8 cellular contexts compared by ENCODE assay signal in the genomic region with DNA sequence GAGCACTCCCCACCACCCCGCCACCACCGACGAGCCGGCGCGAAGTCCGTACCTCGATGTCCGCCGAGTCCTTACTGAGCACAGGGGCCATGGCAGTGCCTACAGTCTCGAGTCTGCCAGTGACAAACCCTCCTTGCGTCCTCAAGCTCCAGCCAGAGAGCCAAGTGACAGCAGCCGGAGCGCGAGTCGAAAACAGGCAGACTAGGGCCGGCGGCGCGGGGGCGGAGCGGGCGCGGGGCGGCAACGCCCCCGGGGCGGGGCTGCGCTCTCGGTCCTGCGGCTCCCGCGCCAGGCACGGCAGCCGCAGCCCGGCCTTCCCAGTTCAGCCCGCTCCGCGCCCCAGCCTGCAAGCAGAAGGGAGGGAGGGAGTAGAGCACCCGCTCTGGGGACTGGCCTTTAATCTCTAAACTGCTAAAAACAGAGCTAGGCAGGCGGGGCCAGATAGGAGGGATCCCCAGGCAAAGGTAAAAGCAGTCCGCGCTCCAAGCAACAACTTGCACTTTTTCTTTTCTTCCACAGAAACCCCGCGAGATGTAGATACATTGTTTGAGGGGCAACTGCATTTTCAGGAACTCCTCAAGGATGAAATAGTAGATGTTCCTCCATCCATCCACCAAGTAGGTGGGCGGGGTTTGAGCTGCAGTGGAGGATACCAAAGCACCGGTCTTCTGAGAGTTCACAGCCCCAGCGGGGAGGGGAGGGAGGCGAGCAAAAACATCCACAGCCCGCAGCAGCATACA. TPM values are rescaled to one million over a fixed set of nuclear protein-coding genes. Genes with fewer than 3 reads are reported as not detected.
DNase-seq lines count a peak whose midpoint lies in the region; ATAC-seq and TF ChIP-seq lines count a peak whose summit lies in the region.

A gene (minus strand): TSS at position 203 of the 740 bp plus-strand sequence. CDS start 112 bp downstream, at position 91.

- no peaks in the 10 kb centered on the region for H4K20me1 ChIP-seq in PC-9 (ENCODE audit: insufficient read depth)

- CTCF ChIA-PET in PC-9 (lab: Charles Lee): interaction anchor here (0.5 kb wide), 1 partner anchor 289 kb away, joined by 9 read pairs; no protein-coding TSS in a partner anchor

- H3K4me3 ChIP-seq in PC-9 (peak within 1 kb of the TSS; percentile 81), muscle layer of duodenum (ENCODE audit: low read depth in 1 of 2, low read length in 2 of 2) (peak within 1 kb of the TSS; percentile 96)

- no peaks in the 10 kb centered on the region for H3K9me2 ChIP-seq in PC-9 (ENCODE audit: insufficient read depth)

- peak within 1 kb of the TSS; percentile 99 for H2AFZ ChIP-seq in PC-9

- H3K27ac Mint-ChIP-seq in IgD-negative memory B cell: peak within 1 kb of the TSS in 2 of 3 donors; percentile 54 to 85
- H3K27ac Mint-ChIP-seq in activated T-cell treated with anti-CD3 and anti-CD28 coated beads, Interleukin-2, amount 50 U/mL, for 24 hours: peak within 1 kb of the TSS; percentile 95

- ATAC-seq in GM21576 (IDR thresholded peaks at IDR 0.05; ENCODE audit: unreplicated experiment) (peak; percentile 89), esophagus mucosa (peak; percentile 98)

- no peak for TF ChIP-seq CTCF in PC-9 (conservative IDR thresholded peaks at IDR 0.05)

- intact Hi-C loops in PC-9 (cut with micrococcal nuclease; ENCODE audit: unreplicated experiment): loop anchor here (2.0 to 10.0 kb wide), 4 partner anchors 18 to 956 kb away; no protein-coding TSS in a partner anchor

- H3K27me3 ChIP-seq in PC-9 (ENCODE audit: insufficient read depth, low read depth) (no peaks in the 10 kb centered on the region), muscle layer of duodenum (ENCODE audit: low read depth, low read length) (no peaks in the 10 kb centered on the region)

- peaks cover 7 to 15% (median 10%) of the 10 kb centered on the region in 3 donors for H3K4me1 Mint-ChIP-seq in IgD-negative memory B cell
- H3K4me1 Mint-ChIP-seq in activated T-cell treated with anti-CD3 and anti-CD28 coated beads, Interleukin-2, amount 50 U/mL, for 24 hours (ENCODE audit: low read depth): peaks cover 49% of the 10 kb centered on the region

- H3K27ac ChIP-seq in PC-9 (peak within 1 kb of the TSS; percentile 42), muscle layer of duodenum (ENCODE audit: low read length) (peak within 1 kb of the TSS; percentile 90)

- POLR2A ChIA-PET in PC-9 (lab: Charles Lee; ENCODE audit: unreplicated experiment): interaction anchor here (0.6 to 1.0 kb wide), 4 partner anchors 16 to 1562 kb away, joined by 3 to 6 read pairs (median 4); no protein-coding TSS in a partner anchor

- H3K79me2 ChIP-seq in PC-9 (ENCODE audit: low read depth): no peaks in the 10 kb centered on the region

- H3K4me1 ChIP-seq in PC-9 (replicated peaks; ENCODE audit: insufficient read depth): peaks cover 21% of the 10 kb centered on the region
- H3K4me1 ChIP-seq in muscle layer of duodenum (ENCODE audit: control insufficient read depth in 1 of 2, insufficient read depth in 2 of 2, low read length in 2 of 2): peaks cover 7 to 22% of the 10 kb centered on the region in 2 donors

- peak within 1 kb of the TSS; percentile 91 for H3K4me2 ChIP-seq in PC-9

- peaks cover 26% of the 10 kb centered on the region for H3F3A ChIP-seq in PC-9 (ENCODE audit: insufficient read depth, low read depth)

- no peaks in the 10 kb centered on the region for H3K9me3 ChIP-seq in PC-9 (ENCODE audit: insufficient read depth, low read depth)
- H3K9me3 ChIP-seq in muscle layer of duodenum (ENCODE audit: control insufficient read depth in 1 of 2, low read length in 2 of 2): no peaks in the 10 kb centered on the region

- H3K4me3 Mint-ChIP-seq in IgD-negative memory B cell: peak within 1 kb of the TSS; percentile 91 to 97 (median 94)
- peak within 1 kb of the TSS; percentile 90 for H3K4me3 Mint-ChIP-seq in activated T-cell treated with anti-CD3 and anti-CD28 coated beads, Interleukin-2, amount 50 U/mL, for 24 hours

- DNase-seq in DMS114 treated with DMSO at 0.1 percent for 48 hours (lab: John Stamatoyannopoulos, UW; ENCODE audit: unreplicated experiment) (peak; percentile 24), PC-9 (peak; percentile 85 to 92)
- DNase-seq in activated T-cell treated with anti-CD3 and anti-CD28 coated beads, Interleukin-2, amount 50 U/mL, for 24 hours: peak; percentile 89
- DNase-seq in stimulated activated CD8-positive, alpha-beta memory T cell treated with anti-CD3 and anti-CD28 coated beads, Interleukin-7, amount 100 ng/mL, for 4 hours (ENCODE audit: low read depth in 2 of 2): peak; percentile 61 to 79

- H3K36me3 ChIP-seq in PC-9 (ENCODE audit: low read depth) (no peaks in the 10 kb centered on the region), muscle layer of duodenum (ENCODE audit: control insufficient read depth in 1 of 2, insufficient read depth in 2 of 2, low read length in 2 of 2) (peaks cover 0 to 6% of the 10 kb centered on the region in 2 donors)

- no peaks in the 10 kb centered on the region for H3K36me3 Mint-ChIP-seq in IgD-negative memory B cell
- H3K36me3 Mint-ChIP-seq in activated T-cell treated with anti-CD3 and anti-CD28 coated beads, Interleukin-2, amount 50 U/mL, for 24 hours (ENCODE audit: low read depth): peaks cover 10% of the 10 kb centered on the region

- H3K9me3 Mint-ChIP-seq in IgD-negative memory B cell: no peaks in the 10 kb centered on the region
- no peaks in the 10 kb centered on the region for H3K9me3 Mint-ChIP-seq in activated T-cell treated with anti-CD3 and anti-CD28 coated beads, Interleukin-2, amount 50 U/mL, for 24 hours

- TSS peak; percentile 86 for BruUV-seq in PC-9 (replicated peaks; lab: Mats Ljungman, UMichigan)

- peaks cover 4% of the 10 kb centered on the region for H3K27me3 Mint-ChIP-seq in IgD-negative memory B cell
- H3K27me3 Mint-ChIP-seq in activated T-cell treated with anti-CD3 and anti-CD28 coated beads, Interleukin-2, amount 50 U/mL, for 24 hours: no peaks in the 10 kb centered on the region

RNA-seq across cellular contexts. Expression of the gene that starts here (rescaled TPM):
- polyA plus RNA-seq in IgD-negative memory B cell: 3.8 TPM
- total RNA-seq in PC-9 (2021) (20.0 and 24.1 TPM in 2 replicates), esophagus mucosa (29.4 TPM)

Comparison
In these comparisons a context has a peak if more than half of its experiments do, and no peak if none do; other contexts are left out.
1. Peak in every context shown above with its lines: DNase-seq, ATAC-seq, H3K4me3 ChIP-seq and H3K27ac ChIP-seq.
2. DNase-seq: peak in every context shown above with its lines; median percentile 89 in activated T-cell treated with anti-CD3 and anti-CD28 coated beads, Interleukin-2, amount 50 U/mL, for 24 hours; 88 in PC-9; 70 in stimulated activated CD8-positive, alpha-beta memory T cell treated with anti-CD3 and anti-CD28 coated beads, Interleukin-7, amount 100 ng/mL, for 4 hours; 24 in DMS114 treated with DMSO at 0.1 percent for 48 hours.